In the genomic region with DNA sequence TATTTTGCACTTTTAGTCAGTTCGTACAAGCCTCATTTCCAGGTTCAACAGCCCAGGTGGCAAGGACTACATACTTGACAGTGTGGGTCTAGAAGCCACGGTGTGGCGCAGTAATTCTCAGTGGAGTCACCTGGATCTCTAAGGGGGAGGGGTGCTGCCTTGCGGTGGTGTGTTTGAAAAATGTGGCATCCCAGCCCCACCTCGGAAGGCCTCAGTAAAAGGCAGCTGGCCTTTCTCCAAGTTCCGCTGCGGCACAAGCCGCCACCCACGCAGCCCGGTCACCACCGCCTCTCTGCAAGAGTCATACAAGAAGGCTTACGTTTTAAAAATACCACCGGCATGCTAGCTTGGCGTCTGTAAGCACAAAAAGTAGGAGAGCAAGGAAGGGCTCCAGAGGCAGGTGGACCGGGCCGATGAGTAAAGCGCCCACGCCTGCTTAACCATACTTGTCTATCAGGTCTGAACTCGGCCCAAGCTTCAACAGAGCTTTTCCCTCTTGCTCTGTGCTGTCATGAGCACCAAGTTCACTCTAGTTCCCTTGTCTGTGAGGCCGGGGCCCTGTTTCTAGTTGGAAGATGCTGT, we compare ENCODE assay signal across 8 cellular contexts. TPM values are rescaled to one million over a fixed set of nuclear protein-coding genes. Genes with fewer than 3 reads are reported as not detected.
DNase-seq lines count a peak whose midpoint lies in the region; ATAC-seq and TF ChIP-seq lines count a peak whose summit lies in the region.

No MANE protein-coding gene starts in this region.

- H3K36me3 ChIP-seq in esophagus (ENCODE audit: control insufficient read depth in 2 of 2, insufficient read depth in 2 of 2, low read length in 1 of 2) (no peaks in the 10 kb centered on the region), thyroid gland (no peaks in the 10 kb centered on the region)

- H3K9me3 Mint-ChIP-seq in osteocyte (ENCODE audit: unreplicated experiment): no peaks in the 10 kb centered on the region

- H3K27me3 Mint-ChIP-seq in osteocyte (ENCODE audit: unreplicated experiment): no peaks in the 10 kb centered on the region

- WGBS in esophagus, 2 donors: 7 to 14% methylated on average over 20 of the region's 20 CpGs
- WGBS in thyroid gland, 2 donors: 8 to 10% methylated on average over 20 of the region's 20 CpGs

- TF ChIP-seq CTCF in osteocyte (IDR thresholded peaks at IDR 0.05) (no peak), thyroid gland (IDR thresholded peaks at IDR 0.05) (peak in 3 of 6 experiments; percentile 22 to 44 (median 37))

- intact Hi-C loops in thyroid gland (cut with DNase I): loop anchor here (10.0 kb wide), 1 partner anchor 52 kb away; a partner anchor contains a TSS

- peak overlapping the region; percentile 77 for H3K27ac Mint-ChIP-seq in osteocyte (ENCODE audit: unreplicated experiment)

- peak; percentile 52 for DNase-seq in NCI-H2227 (lab: John Stamatoyannopoulos, UW; ENCODE audit: unreplicated experiment)
- no peak for DNase-seq in NCI-H2227 treated with DMSO at 0.1 percent for 48 hours (lab: John Stamatoyannopoulos, UW)
- DNase-seq in NCI-H510A treated with DMSO at 0.1 percent for 48 hours (lab: John Stamatoyannopoulos, UW): peak; percentile 78
- peak; percentile 69 for DNase-seq in activated CD8-positive, alpha-beta memory T cell treated with anti-CD3 and anti-CD28 coated beads, Interleukin-2, amount 50 U/mL, for 24 hours (ENCODE audit: extremely low read depth)
- DNase-seq in osteocyte (ENCODE audit: extremely low spot score, unreplicated experiment): peak; percentile 84
- DNase-seq in thyroid gland: peak; percentile 96 to 98

- peaks cover 71% of the 10 kb centered on the region for H3K4me1 Mint-ChIP-seq in osteocyte (ENCODE audit: unreplicated experiment)

- H3K4me3 ChIP-seq in esophagus (ENCODE audit: low read depth in 1 of 2, low read length in 2 of 2) (peak overlapping the region in 1 of 2 donors; percentile 8), thyroid gland (replicated peaks in 1 of 3) (no peak overlapping the region)

- ATAC-seq in HG02943 (IDR thresholded peaks at IDR 0.05; ENCODE audit: low read depth, unreplicated experiment): peak; percentile 74

- H3K36me3 Mint-ChIP-seq in osteocyte (ENCODE audit: unreplicated experiment): no peaks in the 10 kb centered on the region

- TF ChIP-seq POLR2A in thyroid gland (IDR thresholded peaks at IDR 0.05): peak in 1 of 2 donors; percentile 35

- H3K4me1 ChIP-seq in esophagus (ENCODE audit: control insufficient read depth in 2 of 2, insufficient read depth in 2 of 2, low read length in 1 of 2): peaks cover 14 to 25% of the 10 kb centered on the region in 2 donors
- H3K4me1 ChIP-seq in thyroid gland: peaks cover 29 to 46% of the 10 kb centered on the region in 2 donors

- no peaks in the 10 kb centered on the region for H3K27me3 ChIP-seq in esophagus (ENCODE audit: control insufficient read depth in 1 of 2, insufficient read depth in 2 of 2, low read length in 2 of 2)
- H3K27me3 ChIP-seq in thyroid gland: no peaks in the 10 kb centered on the region

- H3K27ac ChIP-seq in esophagus (ENCODE audit: low read depth in 2 of 2, low read length in 1 of 2) (peak overlapping the region; percentile 90 to 97), thyroid gland (peak overlapping the region; percentile 82 to 88 (median 87))

- no peaks in the 10 kb centered on the region for H3K9me3 ChIP-seq in esophagus (ENCODE audit: control insufficient read depth in 2 of 2, insufficient read depth in 1 of 2, low read depth in 1 of 2, low read length in 1 of 2)
- no peaks in the 10 kb centered on the region for H3K9me3 ChIP-seq in thyroid gland

- H3K4me3 Mint-ChIP-seq in osteocyte (ENCODE audit: unreplicated experiment): no peak overlapping the region

RNA-seq across cellular contexts. Expression of a gene that starts 49.5 kb away (rescaled TPM):
- 1 to 10 TPM; 6.4 to 7.6 TPM for polyA plus RNA-seq in esophagus
- total RNA-seq in osteocyte: 44.4 and 46.3 TPM in 2 replicates
- 10 to 100 TPM; 18.8 to 44.0 (median 25.4) TPM for total RNA-seq in thyroid gland
